ENCODE assay signal across 16 cellular contexts in the genomic region with DNA sequence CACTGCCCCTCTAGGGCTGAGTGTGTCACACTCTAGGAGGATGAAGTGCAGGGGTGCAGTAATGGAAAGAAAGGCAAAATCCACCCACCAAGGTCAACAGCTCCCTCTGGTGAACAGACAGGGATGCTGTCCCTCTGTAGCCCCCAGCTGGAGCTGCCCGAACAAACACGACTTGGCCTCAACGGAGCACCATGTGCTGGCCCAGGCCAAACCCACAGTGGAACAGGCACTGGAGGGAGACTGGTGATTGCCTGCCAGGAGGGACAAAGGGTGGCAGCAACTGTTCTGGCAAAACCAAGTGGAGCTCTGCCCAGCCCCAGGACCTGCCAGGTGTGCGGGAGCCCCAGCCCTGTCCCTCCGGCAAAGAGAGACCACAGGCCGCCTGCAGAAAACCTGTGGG. TPM values are rescaled to one million over a fixed set of nuclear protein-coding genes. Genes with fewer than 3 reads are reported as not detected.
A peak's percentile ranks its signal among the peaks of the same experiment; 100 is the strongest.
DNase-seq lines count a peak whose midpoint lies in the region; TF ChIP-seq lines count a peak whose summit lies in the region.
"Had no signal": no experiment of that assay in that cellular context is flagged by ENCODE, and none has a peak within 500 bp of the region (broad histone marks: within the 10 kb centered on the region; RNA-seq: fewer than 3 reads in every experiment).

No MANE protein-coding gene starts in this region.

- DNase-seq in AG04450 (ENCODE audit: low read depth, low spot score) (no peak), GM13976 (ENCODE audit: low spot score) (no peak), PC-9 (no peak), fibroblast of the aortic adventitia (ENCODE audit: low read depth) (no peak), NCI-H345 (lab: John Stamatoyannopoulos, UW) (no peak), trophoblast cell (no peak), occipital lobe (lab: John Stamatoyannopoulos, UW) (no peak)
- DNase-seq in stimulated activated CD4-positive, alpha-beta T cell treated with anti-CD3 and anti-CD28 coated beads, Interleukin-12 subunit alpha, Interleukin-12 subunit beta, amount 100 ng/mL, for 4 hours = no peak
- DNase-seq: body of pancreas, naive B cell, NCI-H524 had no signal

- H4K91ac ChIP-seq in trophoblast cell (ENCODE audit: low read depth, low read length) = no peak overlapping the region

- no peak overlapping the region for H2BK12ac ChIP-seq in trophoblast cell (ENCODE audit: low read length)

- H2BK5ac ChIP-seq in trophoblast cell (ENCODE audit: low read depth, low read length, poor library complexity) = no peak overlapping the region

- H3K9me3 ChIP-seq in AG04450 (ENCODE audit: control insufficient read depth, insufficient read depth, low read length) = no peaks in the 10 kb centered on the region; the same call in 1 of the 2 replicates
- H3K9me3 ChIP-seq in PC-9 (ENCODE audit: insufficient read depth, low read depth) = no peaks in the 10 kb centered on the region
- peaks cover 6% of the 10 kb centered on the region for H3K9me3 ChIP-seq in trophoblast cell (ENCODE audit: insufficient read depth, low read depth, low read length)
- H3K9me3 ChIP-seq: body of pancreas, vagina had no signal

- H3K27me3 ChIP-seq in AG04450 (ENCODE audit: control insufficient read depth, insufficient read depth, low read length) (no peaks in the 10 kb centered on the region), PC-9 (ENCODE audit: insufficient read depth, low read depth) (no peaks in the 10 kb centered on the region), trophoblast cell (ENCODE audit: insufficient read depth, low read length) (no peaks in the 10 kb centered on the region)
- H3K27me3 ChIP-seq: body of pancreas, vagina had no signal

- H4K8ac ChIP-seq in trophoblast cell (ENCODE audit: low read depth, low read length) = no peak overlapping the region

- no peak overlapping the region for H3K27ac ChIP-seq in AG04450 (ENCODE audit: low read depth, low read length)
- no peak overlapping the region for H3K27ac ChIP-seq in PC-9
- no peak overlapping the region for H3K27ac ChIP-seq in trophoblast cell (ENCODE audit: low read depth, low read length)
- H3K27ac ChIP-seq: body of pancreas, C4-2B, epithelial cell of prostate, SK-N-MC, skin epidermis, vagina had no signal

- H3K4me1 ChIP-seq in PC-9 (replicated peaks; ENCODE audit: insufficient read depth) (no peaks in the 10 kb centered on the region), trophoblast cell (ENCODE audit: control insufficient read depth in 1 of 2, insufficient read depth in 2 of 2, low read length in 2 of 2) (no peaks in the 10 kb centered on the region)
- H3K4me1 ChIP-seq: body of pancreas, vagina had no signal

- H3K23ac ChIP-seq in trophoblast cell (ENCODE audit: low read length) = no peak overlapping the region

- no peak overlapping the region for H3K4ac ChIP-seq in trophoblast cell (ENCODE audit: low read depth, low read length)

- in situ Hi-C loops in GM13976 (cut with MboI; ENCODE audit: low sequenced_read_pairs, unreplicated experiment) = no loop called here

- H3F3A ChIP-seq in PC-9 (ENCODE audit: insufficient read depth, low read depth) = peaks cover 11% of the 10 kb centered on the region; the same call in 1 of the 2 replicates

- H3K79me1 ChIP-seq in trophoblast cell (ENCODE audit: low read length) = no peaks in the 10 kb centered on the region

- H3K9ac ChIP-seq in trophoblast cell (ENCODE audit: low read length) = no peak overlapping the region

- H4K12ac ChIP-seq in trophoblast cell (ENCODE audit: low read depth, low read length) = no peak overlapping the region

- H2AFZ ChIP-seq in PC-9 = no peak overlapping the region
- H2AFZ ChIP-seq in trophoblast cell (ENCODE audit: insufficient read depth, low read length, poor library complexity) = no peak overlapping the region

- H2AK5ac ChIP-seq in trophoblast cell (ENCODE audit: low read length) = no peak overlapping the region

- H3K9me2 ChIP-seq in PC-9 (ENCODE audit: insufficient read depth) = no peaks in the 10 kb centered on the region

- H4K20me1 ChIP-seq in PC-9 (ENCODE audit: insufficient read depth) = peaks cover 15% of the 10 kb centered on the region

- no peak overlapping the region for H2BK120ac ChIP-seq in trophoblast cell (ENCODE audit: insufficient read depth, low read length, poor library complexity)

- no peak overlapping the region for H3K18ac ChIP-seq in trophoblast cell (ENCODE audit: low read length)

- CTCF ChIA-PET in AG04450 (lab: Charles Lee) (interaction anchor here (1.4 to 3.8 kb wide), 4 partner anchors 14 to 83 kb away, joined by 5 to 72 read pairs (median 30); no protein-coding TSS in a partner anchor), PC-9 (lab: Charles Lee) (interaction anchor here (0.6 to 1.1 kb wide), 2 partner anchors 58 to 320 kb away, joined by 3 to 4 read pairs; no protein-coding TSS in a partner anchor)

- WGBS in trophoblast cell (ENCODE audit: extremely low coverage, insufficient coverage, insufficient read length) = no CpG with 5 or more reads among the region's 6 CpGs

- no peak overlapping the region for H3K14ac ChIP-seq in trophoblast cell (ENCODE audit: low read length)

- TF ChIP-seq CTCF in AG04450 (IDR thresholded peaks at IDR 0.05; ENCODE audit: low read depth, low read length) = peak; percentile 20; the same call in 1 of the 2 replicates
- peak; percentile 3 for TF ChIP-seq CTCF in GM13976 (IDR thresholded peaks at IDR 0.05; ENCODE audit: borderline replicate concordance, control extremely low read depth, extremely low read depth, insufficient read depth, missing control alignments)
- TF ChIP-seq CTCF in PC-9 (conservative IDR thresholded peaks at IDR 0.05) = peak; percentile 43
- peak; percentile 6 for TF ChIP-seq CTCF in fibroblast of the aortic adventitia (IDR thresholded peaks at IDR 0.05; ENCODE audit: insufficient read depth, low read length)

- no peak overlapping the region for H3K4me3 ChIP-seq in AG04450 (ENCODE audit: low read depth, low read length)
- no peak overlapping the region for H3K4me3 ChIP-seq in PC-9
- no peak overlapping the region for H3K4me3 ChIP-seq in fibroblast of the aortic adventitia (ENCODE audit: low read depth, low read length)
- no peak overlapping the region for H3K4me3 ChIP-seq in trophoblast cell (ENCODE audit: low read depth, low read length)
- H3K4me3 ChIP-seq: body of pancreas, SK-N-MC, skin epidermis, vagina had no signal

- no peak overlapping the region for H3K4me2 ChIP-seq in PC-9
- no peak overlapping the region for H3K4me2 ChIP-seq in trophoblast cell (ENCODE audit: low read length)

- H3K79me2 ChIP-seq in PC-9 (ENCODE audit: low read depth) (no peaks in the 10 kb centered on the region), trophoblast cell (ENCODE audit: control insufficient read depth, insufficient read depth, low read length, poor library complexity) (no peaks in the 10 kb centered on the region)

- POLR2A ChIA-PET in AG04450 (lab: Yijun Ruan, JAX) (no interaction called here), PC-9 (lab: Charles Lee; ENCODE audit: unreplicated experiment) (no interaction called here)

- BruUV-seq in PC-9 (replicated peaks; lab: Mats Ljungman, UMichigan) = no TSS peak

- H3K36me3 ChIP-seq in PC-9 (ENCODE audit: low read depth) = peaks cover 72% of the 10 kb centered on the region
- peaks cover 91 to 93% of the 10 kb centered on the region in 2 experiments for H3K36me3 ChIP-seq in trophoblast cell (ENCODE audit: control insufficient read depth in 1 of 2, insufficient read depth in 2 of 2, low read length in 2 of 2)

- intact Hi-C loops in PC-9 (cut with micrococcal nuclease; ENCODE audit: unreplicated experiment) = loop anchor here (5.0 kb wide), 1 partner anchor 60 kb away; no protein-coding TSS in a partner anchor

RNA-seq across cellular contexts. Expression of a gene that starts 20.7 kb away (rescaled TPM):
- 215 and 227 TPM in 2 replicates for polyA plus RNA-seq in AG04450 (2011; rRNA removed)
- 170 and 180 TPM in 2 replicates for polyA minus RNA-seq in AG04450 (2011; rRNA and poly(A)+ RNA removed)
- total RNA-seq in PC-9 (2021) (200 and 221 TPM in 2 replicates), fibroblast of the aortic adventitia (ENCODE audit: low replicate concordance) (123 and 200 TPM in 2 replicates), occipital lobe (69.6 TPM)
- 304 and 317 TPM in 2 replicates for polyA plus RNA-seq in trophoblast cell (2013)
